19 cellular contexts compared by ENCODE assay signal in the genomic region with DNA sequence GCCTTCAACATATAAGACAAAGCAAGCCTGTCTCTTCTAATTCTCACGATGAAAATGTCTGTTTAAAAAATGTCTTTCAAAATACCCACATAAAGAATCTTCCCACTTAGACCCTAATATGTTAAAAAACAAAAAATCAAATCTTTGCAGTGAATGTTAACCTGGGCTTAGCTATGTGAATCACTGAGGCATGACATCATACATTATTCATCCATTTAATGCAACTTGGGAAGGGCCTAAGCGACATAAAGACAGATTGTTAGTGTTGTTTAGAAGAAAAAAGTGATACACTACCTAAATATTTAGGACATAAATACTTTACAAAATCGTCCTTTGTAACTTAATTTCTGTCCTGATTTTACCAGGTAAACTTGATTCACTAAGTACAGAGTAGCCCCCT.
A peak's percentile ranks its signal among the peaks of the same experiment; 100 is the strongest.
DNase-seq lines count a peak whose midpoint lies in the region; FAIRE-seq and TF ChIP-seq lines count a peak whose summit lies in the region.
"Had no signal": no experiment of that assay in that cellular context is flagged by ENCODE, and none has a peak within 500 bp of the region (broad histone marks: within the 10 kb centered on the region; RNA-seq: fewer than 3 reads in every experiment).

No MANE protein-coding gene starts in this region.

- no peak overlapping the region for H4K8ac ChIP-seq in mesenchymal stem cell (ENCODE audit: low read length)

- DNase-seq in GM23248 (peak; percentile 28), RWPE1 (ENCODE audit: low spot score) (peak; percentile 25), bronchial epithelial cell (ENCODE audit: low read depth) (peak; percentile 77), keratinocyte (ENCODE audit: low read depth, low spot score) (no peak), SIG-M5 (lab: John Stamatoyannopoulos, UW) (no peak), mesenchymal stem cell (no peak), GM19240 (ENCODE audit: insufficient read length, low spot score) (no peak)
- no peak for DNase-seq in activated CD4-positive, alpha-beta memory T cell treated with anti-CD3 and anti-CD28 coated beads for 36 hours
- DNase-seq: ACHN; Calu3; CD4-positive, alpha-beta T cell; DMS79; GDM1; H9; NCI-H1092; NCI-H187; NCI-H446; Right ventricle myocardium superior had no signal

- no peak overlapping the region for H3K9ac ChIP-seq in GM23248
- H3K9ac ChIP-seq in keratinocyte (ENCODE audit: control insufficient read depth, extremely low read depth, insufficient read depth, low read length) = no peak overlapping the region
- H3K9ac ChIP-seq in mesenchymal stem cell (ENCODE audit: low read length) = no peak overlapping the region

- no peak overlapping the region for H2BK120ac ChIP-seq in mesenchymal stem cell (ENCODE audit: low read depth, low read length)

- H2BK12ac ChIP-seq in mesenchymal stem cell (ENCODE audit: low read length in 2 of 2) = no peak overlapping the region

- H3K36me3 ChIP-seq in GM23248 (ENCODE audit: low read depth) (no peaks in the 10 kb centered on the region), bronchial epithelial cell (ENCODE audit: control insufficient read depth, insufficient read depth, low read length) (no peaks in the 10 kb centered on the region), keratinocyte (ENCODE audit: control insufficient read depth in 2 of 2, extremely low read depth in 1 of 2, insufficient read depth in 2 of 2, low read length in 2 of 2) (no peaks in the 10 kb centered on the region), mesenchymal stem cell (ENCODE audit: control insufficient read depth in 1 of 2, insufficient read depth in 2 of 2, low read depth in 1 of 2, low read length in 2 of 2) (no peaks in the 10 kb centered on the region)

- H3K23ac ChIP-seq in mesenchymal stem cell (ENCODE audit: low read length in 2 of 2) = no peak overlapping the region

- FAIRE-seq in bronchial epithelial cell (lab: Jason Lieb, UNC) = no peak
- peak; percentile 13 for FAIRE-seq in keratinocyte (lab: Jason Lieb, UNC)

- H3K36me3 Mint-ChIP-seq in activated CD4-positive, alpha-beta memory T cell treated with anti-CD3 and anti-CD28 coated beads for 36 hours = no peaks in the 10 kb centered on the region

- no peaks in the 10 kb centered on the region for H3K9me2 ChIP-seq in GM23248 (ENCODE audit: insufficient read depth)

- H3K4ac ChIP-seq in mesenchymal stem cell (ENCODE audit: low read depth in 1 of 2, low read length in 2 of 2) = no peak overlapping the region

- 60 to 61% methylated on average over 3 of the region's 3 CpGs for WGBS in GM23248 (ENCODE audit: low coverage in 1 of 2, low lambda C conversion rate in 2 of 2, missing lambda C conversion rate in 2 of 2), 2 experiments
- 38% methylated on average over 1 of the region's 3 CpGs for WGBS in mesenchymal stem cell

- no peaks in the 10 kb centered on the region for H3K4me1 ChIP-seq in GM23248 (ENCODE audit: insufficient read depth)
- no peaks in the 10 kb centered on the region for H3K4me1 ChIP-seq in keratinocyte (ENCODE audit: control insufficient read depth, extremely low read depth, insufficient read depth, low read length)
- no peaks in the 10 kb centered on the region for H3K4me1 ChIP-seq in mesenchymal stem cell (ENCODE audit: control insufficient read depth, insufficient read depth, low read depth, low read length)

- CTCF ChIA-PET in RWPE1 (lab: Yijun Ruan, JAX) = no interaction called here
- CTCF ChIA-PET in activated CD4-positive, alpha-beta memory T cell treated with anti-CD3 and anti-CD28 coated beads for 36 hours (lab: Charles Lee) = no interaction called here

- no peaks in the 10 kb centered on the region for H3K79me1 ChIP-seq in mesenchymal stem cell (replicated peaks; ENCODE audit: low read length, poor library complexity, severe bottlenecking)

- H2BK5ac ChIP-seq in mesenchymal stem cell (ENCODE audit: low read depth, low read length, poor library complexity, severe bottlenecking) = no peak overlapping the region

- no peaks in the 10 kb centered on the region for H3K9me1 ChIP-seq in keratinocyte (ENCODE audit: control insufficient read depth, extremely low read depth, insufficient read depth, low read length)

- no peak overlapping the region for H3K14ac ChIP-seq in mesenchymal stem cell (ENCODE audit: low read length in 2 of 2)

- H3K79me2 ChIP-seq in GM23248 (ENCODE audit: insufficient read depth) (no peaks in the 10 kb centered on the region), keratinocyte (ENCODE audit: control insufficient read depth, insufficient read depth, low read length) (no peaks in the 10 kb centered on the region)

- no peak overlapping the region for H2BK15ac ChIP-seq in mesenchymal stem cell (ENCODE audit: low read depth, poor library complexity, severe bottlenecking)

- no peaks in the 10 kb centered on the region for H3K9me3 Mint-ChIP-seq in activated CD4-positive, alpha-beta memory T cell treated with anti-CD3 and anti-CD28 coated beads for 36 hours
- H3K9me3 Mint-ChIP-seq: CD4-positive, alpha-beta T cell; H9 had no signal

- intact Hi-C loops in activated CD4-positive, alpha-beta memory T cell treated with anti-CD3 and anti-CD28 coated beads for 36 hours (cut with micrococcal nuclease) = no loop called here

- no peak overlapping the region for H3K4me3 Mint-ChIP-seq in activated CD4-positive, alpha-beta memory T cell treated with anti-CD3 and anti-CD28 coated beads for 36 hours
- H3K4me3 Mint-ChIP-seq: B cell; CD4-positive, alpha-beta T cell; H9 had no signal

- peaks cover 2% of the 10 kb centered on the region for H3K27me3 Mint-ChIP-seq in activated CD4-positive, alpha-beta memory T cell treated with anti-CD3 and anti-CD28 coated beads for 36 hours
- H3K27me3 Mint-ChIP-seq: B cell; CD4-positive, alpha-beta T cell had no signal

- no peaks in the 10 kb centered on the region for H3K4me1 Mint-ChIP-seq in activated CD4-positive, alpha-beta memory T cell treated with anti-CD3 and anti-CD28 coated beads for 36 hours (ENCODE audit: low read depth)
- H3K4me1 Mint-ChIP-seq: B cell, H9 had no signal

- H3K9me3 ChIP-seq in GM23248 (ENCODE audit: low read depth) = no peaks in the 10 kb centered on the region
- H3K9me3 ChIP-seq in keratinocyte (ENCODE audit: control insufficient read depth, low read depth, low read length) = no peaks in the 10 kb centered on the region
- H3K9me3 ChIP-seq in mesenchymal stem cell (ENCODE audit: control insufficient read depth, low read length) = no peaks in the 10 kb centered on the region

- H2AFZ ChIP-seq in GM23248 (no peak overlapping the region), keratinocyte (ENCODE audit: control insufficient read depth, low read length) (no peak overlapping the region), mesenchymal stem cell (ENCODE audit: low read depth, low read length) (no peak overlapping the region)

- H4K20me1 ChIP-seq in GM23248 (ENCODE audit: insufficient read depth) (no peaks in the 10 kb centered on the region), keratinocyte (ENCODE audit: control insufficient read depth, extremely low read depth, insufficient read depth, low read length) (no peaks in the 10 kb centered on the region)

- no peak overlapping the region for H3K27ac ChIP-seq in GM23248
- no peak overlapping the region for H3K27ac ChIP-seq in RWPE1
- H3K27ac ChIP-seq in keratinocyte (ENCODE audit: control insufficient read depth, insufficient read depth, low read length) = no peak overlapping the region
- no peak overlapping the region for H3K27ac ChIP-seq in mesenchymal stem cell (ENCODE audit: low read length, poor library complexity, severe bottlenecking)

- no peak overlapping the region for H3K27ac Mint-ChIP-seq in activated CD4-positive, alpha-beta memory T cell treated with anti-CD3 and anti-CD28 coated beads for 36 hours
- H3K27ac Mint-ChIP-seq: B cell; CD4-positive, alpha-beta T cell had no signal

- no peak overlapping the region for H3K18ac ChIP-seq in mesenchymal stem cell (ENCODE audit: low read depth in 1 of 2, low read length in 2 of 2)

- POLR2A ChIA-PET in RWPE1 (lab: Yijun Ruan, JAX; ENCODE audit: low non-redundant PET) = no interaction called here
- POLR2A ChIA-PET in activated CD4-positive, alpha-beta memory T cell treated with anti-CD3 and anti-CD28 coated beads for 36 hours (lab: Charles Lee) = no interaction called here

- no peaks in the 10 kb centered on the region for H3F3A ChIP-seq in GM23248 (ENCODE audit: insufficient read depth)

- H3K4me2 ChIP-seq in GM23248 (ENCODE audit: unreplicated experiment) (no peak overlapping the region), keratinocyte (ENCODE audit: control insufficient read depth, extremely low read depth, insufficient read depth, low read depth, low read length) (no peak overlapping the region), mesenchymal stem cell (ENCODE audit: low read length, poor library complexity, severe bottlenecking) (no peak overlapping the region)

- no peak overlapping the region for H2AK5ac ChIP-seq in mesenchymal stem cell (ENCODE audit: low read length, severe bottlenecking)

- no peaks in the 10 kb centered on the region; the same call in 1 of the 2 replicates for H3K27me3 ChIP-seq in GM23248 (replicated peaks; ENCODE audit: insufficient read depth)
- H3K27me3 ChIP-seq in bronchial epithelial cell (ENCODE audit: control insufficient read depth, insufficient read depth, low read length) = no peaks in the 10 kb centered on the region
- H3K27me3 ChIP-seq in keratinocyte (ENCODE audit: control insufficient read depth, extremely low read depth, insufficient read depth, low read length) = no peaks in the 10 kb centered on the region
- H3K27me3 ChIP-seq in mesenchymal stem cell (ENCODE audit: control insufficient read depth in 1 of 2, insufficient read depth in 1 of 2, low read length in 2 of 2) = no peaks in the 10 kb centered on the region

- in situ Hi-C loops in GM23248 (cut with MboI) = no loop called here

- dilution Hi-C loops in keratinocyte (cut with MboI; ENCODE audit: extremely low pct_ligation_motif_present, low sequenced_read_pairs) = no loop called here

- no peak for TF ChIP-seq CTCF in RWPE1 (conservative IDR thresholded peaks at IDR 0.05; ENCODE audit: low read depth)
- TF ChIP-seq CTCF in bronchial epithelial cell (IDR thresholded peaks at IDR 0.05; ENCODE audit: insufficient read depth, low read length, severe bottlenecking) = no peak
- no peak for TF ChIP-seq CTCF in keratinocyte (optimal IDR thresholded peaks at IDR 0.05 in 1 of 3, IDR thresholded peaks at IDR 0.05 in 1 of 3, conservative IDR thresholded peaks at IDR 0.05 in 1 of 3; ENCODE audit: extremely low read depth in 1 of 3, insufficient read depth in 2 of 3, low read length in 3 of 3)

- H3K4me3 ChIP-seq in GM23248 (no peak overlapping the region), bronchial epithelial cell (ENCODE audit: low read depth, low read length) (no peak overlapping the region), keratinocyte (ENCODE audit: control insufficient read depth in 2 of 3, extremely low read depth in 1 of 3, insufficient read depth in 2 of 3, low read depth in 1 of 3, low read length in 3 of 3) (no peak overlapping the region), mesenchymal stem cell (ENCODE audit: insufficient read depth in 1 of 2, low read depth in 1 of 2, low read length in 2 of 2) (no peak overlapping the region)

- no peak overlapping the region for H4K91ac ChIP-seq in mesenchymal stem cell (ENCODE audit: low read length)

Comparison
In these comparisons a context has a peak if more than half of its experiments do, and no peak if none do; other contexts are left out.
1. DNase-seq: peak in GM23248 (single experiment), RWPE1 (single experiment) and bronchial epithelial cell (single experiment); none in keratinocyte (single experiment), SIG-M5 (single experiment), mesenchymal stem cell (single experiment), activated CD4-positive, alpha-beta memory T cell treated with anti-CD3 and anti-CD28 coated beads for 36 hours (single experiment) and GM19240 (single experiment).